ENCODE assay signal across 7 cellular contexts in genomic region chr12:6923851-6924250, GRCh38. TPM values are rescaled to one million over a fixed set of nuclear protein-coding genes. Genes with fewer than 3 reads are reported as not detected.
DNase-seq lines count a peak whose midpoint lies in the region; TF ChIP-seq lines count a peak whose summit lies in the region.
"Had no signal": no experiment of that assay in that cellular context is flagged by ENCODE, and none has a peak within 500 bp of the region (broad histone marks: within the 10 kb centered on the region; RNA-seq: fewer than 3 reads in every experiment).

No MANE protein-coding gene starts in this region.

- intact Hi-C loops in esophagus squamous epithelium (cut with DNase I) = loop anchor here (10.0 kb wide), 1 partner anchor 49 kb away; the partner anchor contains the start of gene SPSB2

- TF ChIP-seq CTCF in esophagus squamous epithelium (IDR thresholded peaks at IDR 0.05) (no peak), tibial nerve (IDR thresholded peaks at IDR 0.05) (no peak)

- TF ChIP-seq POLR2A in esophagus squamous epithelium (IDR thresholded peaks at IDR 0.05) = no peak
- TF ChIP-seq POLR2A in tibial nerve (IDR thresholded peaks at IDR 0.05) = no peak

- H3K9me3 ChIP-seq in esophagus squamous epithelium = no peaks in the 10 kb centered on the region
- no peaks in the 10 kb centered on the region for H3K9me3 ChIP-seq in tibial nerve

- no peaks in the 10 kb centered on the region for H3K27me3 Mint-ChIP-seq in activated T-cell treated with anti-CD3 and anti-CD28 coated beads, Interleukin-2, amount 50 U/mL, for 24 hours

- H3K4me3 Mint-ChIP-seq in activated T-cell treated with anti-CD3 and anti-CD28 coated beads, Interleukin-2, amount 50 U/mL, for 24 hours = no peak overlapping the region

- WGBS in esophagus squamous epithelium, 2 donors = 23 to 40% methylated on average over 5 to 6 of the region's 6 CpGs
- WGBS in tibial nerve, 2 donors = 51 to 52% methylated on average over 6 of the region's 6 CpGs

- H3K27me3 ChIP-seq in esophagus squamous epithelium (no peaks in the 10 kb centered on the region), tibial nerve (no peaks in the 10 kb centered on the region)

- peaks cover 43% of the 10 kb centered on the region for H3K4me1 Mint-ChIP-seq in activated T-cell treated with anti-CD3 and anti-CD28 coated beads, Interleukin-2, amount 50 U/mL, for 24 hours (ENCODE audit: low read depth)

- DNase-seq in activated T-cell treated with anti-CD3 and anti-CD28 coated beads, Interleukin-2, amount 50 U/mL, for 24 hours = no peak
- no peak for DNase-seq in activated T-cell treated with anti-CD3 and anti-CD28 coated beads, Interleukin-2, amount 50 U/mL, for 48 hours
- DNase-seq in esophagus squamous epithelium (lab: John Stamatoyannopoulos, UW) (no peak), tibial nerve (ENCODE audit: low spot score in 2 of 2) (no peak), activated gamma-delta T cell treated with Interleukin-2 at 50 U/mL for 16 hours (no peak), NCI-H1436 (lab: John Stamatoyannopoulos, UW) (no peak)

- H3K36me3 ChIP-seq in esophagus squamous epithelium = peaks cover 0 to 23% (median 0%) of the 10 kb centered on the region in 3 donors
- H3K36me3 ChIP-seq in tibial nerve = peaks cover 0 to 42% (median 0%) of the 10 kb centered on the region in 3 donors

- H3K9me3 Mint-ChIP-seq in activated T-cell treated with anti-CD3 and anti-CD28 coated beads, Interleukin-2, amount 50 U/mL, for 24 hours = no peaks in the 10 kb centered on the region

- H3K36me3 Mint-ChIP-seq in activated T-cell treated with anti-CD3 and anti-CD28 coated beads, Interleukin-2, amount 50 U/mL, for 24 hours (ENCODE audit: low read depth) = peaks cover 49% of the 10 kb centered on the region

- H3K4me3 ChIP-seq in esophagus squamous epithelium (no peak overlapping the region), tibial nerve (no peak overlapping the region)

- H3K27ac Mint-ChIP-seq in activated T-cell treated with anti-CD3 and anti-CD28 coated beads, Interleukin-2, amount 50 U/mL, for 24 hours = peak overlapping the region; percentile 87

- peaks cover 31 to 44% (median 35%) of the 10 kb centered on the region in 3 donors for H3K4me1 ChIP-seq in esophagus squamous epithelium
- peaks cover 3 to 37% (median 23%) of the 10 kb centered on the region in 4 donors for H3K4me1 ChIP-seq in tibial nerve

- peak overlapping the region; percentile 91 to 99 (median 98) for H3K27ac ChIP-seq in esophagus squamous epithelium
- peak overlapping the region; percentile 96 to 99 (median 98) for H3K27ac ChIP-seq in tibial nerve

- TF ChIP-seq EP300 in tibial nerve (IDR thresholded peaks at IDR 0.05) = no peak

RNA-seq across cellular contexts. Expression of gene ATN1, which starts 3.9 kb away (rescaled TPM):
- total RNA-seq in esophagus squamous epithelium = 10 to 100 TPM; 12.2 to 28.8 (median 22.2) TPM
- 100 to 1,000 TPM in 3 of 4 donors, 10 to 100 TPM in 1; 92.2 to 260 (median 123) TPM for total RNA-seq in tibial nerve

RNA-seq across cellular contexts. Expression of gene ENO2, which starts 9.5 kb away (rescaled TPM):
- total RNA-seq in esophagus squamous epithelium = 1 to 10 TPM; 5.0 to 8.0 (median 5.5) TPM
- total RNA-seq in tibial nerve = 10 to 100 TPM; 14.0 to 25.8 (median 15.9) TPM

RNA-seq across cellular contexts. Expression of gene LRRC23, which starts 19.2 kb away (rescaled TPM):
- total RNA-seq in esophagus squamous epithelium = 1 to 10 TPM; 2.3 to 5.9 (median 4.8) TPM
- 10 to 100 TPM; 11.6 to 17.2 (median 17.1) TPM for total RNA-seq in tibial nerve

RNA-seq across cellular contexts. Expression of gene RNU7-1, which starts 19.8 kb away (rescaled TPM):
- total RNA-seq in esophagus squamous epithelium (not detected), tibial nerve (not detected)
- total RNA-seq: epithelial cell of proximal tubule had no signal

RNA-seq across cellular contexts. Expression of gene C12orf57, which starts 20.0 kb away (rescaled TPM):
- total RNA-seq in esophagus squamous epithelium = 100 to 1,000 TPM; 110 to 377 (median 156) TPM
- 100 to 1,000 TPM; 569 to 764 (median 665) TPM for total RNA-seq in tibial nerve
